In genomic region chr3:195954052-195954751, GRCh38 we compare ENCODE assay signal across 8 cellular contexts. TPM values are rescaled to one million over a fixed set of nuclear protein-coding genes. Genes with fewer than 3 reads are reported as not detected.
A peak's percentile ranks its signal among the peaks of the same experiment; 100 is the strongest.
DNase-seq lines count a peak whose midpoint lies in the region; ATAC-seq and TF ChIP-seq lines count a peak whose summit lies in the region.
"Not testable (repeated sequence)": the region's sequence is repeated elsewhere in the genome, so short reads cannot be mapped to it uniquely, and the experiment has no call there.

No MANE protein-coding gene starts in this region.

- H3K4me3 ChIP-seq in AG09309 (ENCODE audit: control insufficient read depth, low read depth, low read length) (peak overlapping the region; percentile 47), OCI-LY3 (ENCODE audit: low read length) (peak overlapping the region; percentile 67), right lobe of liver (peak overlapping the region in 2 of 3 donors; percentile 37 to 54)

- H3K27me3 ChIP-seq in OCI-LY3 (ENCODE audit: low read depth, low read length); right lobe of liver: not testable (repeated sequence)

- H3K9ac ChIP-seq in OCI-LY3 (ENCODE audit: low read length), result not testable (repeated sequence)

- H3K9me3 ChIP-seq in OCI-LY3 (ENCODE audit: insufficient read depth, low read length); right lobe of liver: not testable (repeated sequence)

- H3K79me2 ChIP-seq in OCI-LY3 (ENCODE audit: low read length), result not testable (repeated sequence)

- not testable (repeated sequence) for H3K27ac ChIP-seq in OCI-LY3 (ENCODE audit: low read length); epithelial cell of prostate
- peak overlapping the region in 1 of 3 donors; percentile 29 for H3K27ac ChIP-seq in right lobe of liver

- not testable (repeated sequence) for TF ChIP-seq CTCF in AG09309 (IDR thresholded peaks at IDR 0.05; ENCODE audit: control insufficient read depth, insufficient read depth, low read depth, low read length, missing control alignments); OCI-LY3 (IDR thresholded peaks at IDR 0.05; ENCODE audit: low read depth, low read length); right lobe of liver (IDR thresholded peaks at IDR 0.05)

- intact Hi-C loops in right lobe of liver (cut with DNase I), result not testable (repeated sequence)

- TF ChIP-seq POLR2A in right lobe of liver (IDR thresholded peaks at IDR 0.05), result peak; percentile 50

- peaks cover 51% of the 10 kb centered on the region for H3K4me1 Mint-ChIP-seq in activated T-cell treated with anti-CD3 and anti-CD28 coated beads, Interleukin-2, amount 50 U/mL, for 24 hours (ENCODE audit: low read depth)

- WGBS in right lobe of liver (ENCODE audit: insufficient coverage, low coverage, low lambda C conversion rate, missing lambda C conversion rate), result no CpG with 5 or more reads among the region's 84 CpGs

- not testable (repeated sequence) for H4K20me1 ChIP-seq in OCI-LY3 (ENCODE audit: insufficient read depth, low read length)

- H3K27ac Mint-ChIP-seq in activated T-cell treated with anti-CD3 and anti-CD28 coated beads, Interleukin-2, amount 50 U/mL, for 24 hours, result peak overlapping the region; percentile 94

- H3K4me1 ChIP-seq in OCI-LY3 (ENCODE audit: low read length), result not testable (repeated sequence)
- H3K4me1 ChIP-seq in right lobe of liver, result peaks cover 0 to 11% (median 4%) of the 10 kb centered on the region in 4 donors

- not testable (repeated sequence) for DNase-seq in AG09309 (ENCODE audit: low read depth)
- DNase-seq in activated T-cell treated with anti-CD3 and anti-CD28 coated beads, Interleukin-2, amount 50 U/mL, for 24 hours, result peak; percentile 84
- peak; percentile 22 for DNase-seq in epithelial cell of prostate (ENCODE audit: low read depth, low spot score)
- DNase-seq in right lobe of liver, result peak; percentile 86 to 92 (median 90)
- DNase-seq in stimulated activated CD4-positive, alpha-beta T cell treated with anti-CD3 and anti-CD28 coated beads, Interleukin-1b, Interleukin-23, amount 100 ng/mL, for 24 hours (ENCODE audit: low read depth in 4 of 4, low spot score in 1 of 4), result peak in 3 of 4 experiments; percentile 49 to 71 (median 51)

- H3K9me3 Mint-ChIP-seq in activated T-cell treated with anti-CD3 and anti-CD28 coated beads, Interleukin-2, amount 50 U/mL, for 24 hours, result not testable (repeated sequence)

- not testable (repeated sequence) for H3K27me3 Mint-ChIP-seq in activated T-cell treated with anti-CD3 and anti-CD28 coated beads, Interleukin-2, amount 50 U/mL, for 24 hours

- H3K36me3 ChIP-seq in OCI-LY3 (replicated peaks; ENCODE audit: low read depth, low read length); right lobe of liver: not testable (repeated sequence)

- peaks cover 49% of the 10 kb centered on the region for H3K36me3 Mint-ChIP-seq in activated T-cell treated with anti-CD3 and anti-CD28 coated beads, Interleukin-2, amount 50 U/mL, for 24 hours (ENCODE audit: low read depth)

- peak; percentile 97 for ATAC-seq in GM19023 (IDR thresholded peaks at IDR 0.05; ENCODE audit: unreplicated experiment)
- peak; percentile 90 for ATAC-seq in HG02970 (IDR thresholded peaks at IDR 0.05; ENCODE audit: low FRiP score, unreplicated experiment)
- peak; percentile 93 to 96 (median 94) for ATAC-seq in right lobe of liver

- peak overlapping the region; percentile 85 for H3K4me3 Mint-ChIP-seq in activated T-cell treated with anti-CD3 and anti-CD28 coated beads, Interleukin-2, amount 50 U/mL, for 24 hours

- not testable (repeated sequence) for H3K4me2 ChIP-seq in OCI-LY3 (ENCODE audit: low read length)

- H2AFZ ChIP-seq in OCI-LY3 (ENCODE audit: low read depth, low read length), result not testable (repeated sequence)

RNA-seq across cellular contexts. Expression of gene TNK2, which starts 45.9 kb away (rescaled TPM):
- 10 to 100 TPM; 12.6 to 52.5 (median 25.3) TPM for total RNA-seq in right lobe of liver
